9 cellular contexts compared by ENCODE assay signal in the genomic region with DNA sequence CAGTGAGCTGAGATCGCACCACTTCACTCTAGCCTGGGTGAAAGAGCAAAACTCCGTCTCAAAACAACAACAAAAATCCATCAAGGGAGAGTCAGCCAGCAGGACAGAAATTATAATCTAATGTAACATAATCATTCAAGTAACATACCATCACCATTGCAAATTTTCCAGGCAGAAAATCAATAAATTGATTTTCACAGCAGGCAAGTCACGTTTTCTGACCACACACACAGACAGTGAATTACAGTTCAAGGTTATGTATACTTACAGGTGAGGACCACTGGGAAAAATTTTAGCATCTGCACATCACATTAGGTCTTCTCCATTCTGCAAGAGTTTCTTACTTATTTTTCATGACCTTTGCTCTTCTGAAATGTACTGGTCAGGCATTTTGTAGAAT. TPM values are rescaled to one million over a fixed set of nuclear protein-coding genes. Genes with fewer than 3 reads are reported as not detected.
"Had no signal": no experiment of that assay in that cellular context is flagged by ENCODE, and none has a peak within 500 bp of the region (broad histone marks: within the 10 kb centered on the region; RNA-seq: fewer than 3 reads in every experiment).

No MANE protein-coding gene starts in this region.

- ATAC-seq: GM12878 had no signal

- H3K4me3 ChIP-seq: GM12878 had no signal

- FAIRE-seq: G401.6, GM12878, GM12891, GM12892, GM18507, GM19239 had no signal

- DNase-seq: GDM1, GF-D8 had no signal

RNA-seq across cellular contexts. Expression of gene NPAP1, which starts 29.9 kb away (rescaled TPM):
- total RNA-seq: G401, GM12878 had no signal
- polyA plus RNA-seq: GM12878 had no signal
